Comparison of ENCODE assay signal across 10 cellular contexts in the genomic region with DNA sequence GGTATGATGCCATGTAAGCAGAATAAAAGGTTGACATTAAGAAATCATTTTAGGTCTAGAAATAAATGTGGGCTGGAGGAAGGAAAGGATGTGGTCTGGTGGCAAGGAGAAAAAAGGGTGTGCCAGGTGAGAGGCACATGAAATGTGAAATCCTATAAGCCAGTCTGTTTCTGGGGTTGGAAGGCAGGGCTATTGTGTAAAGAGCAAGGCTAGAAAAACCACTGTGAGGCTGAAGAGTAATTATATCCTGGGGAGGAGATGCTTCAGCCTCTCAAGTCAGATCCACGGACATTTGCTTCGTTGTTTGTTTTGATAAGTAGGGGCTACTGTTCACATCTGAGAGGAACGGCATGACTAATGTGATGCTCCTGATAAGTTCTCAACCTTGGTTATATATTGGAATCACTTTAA.
DNase-seq lines count a peak whose midpoint lies in the region; ATAC-seq, FAIRE-seq and TF ChIP-seq lines count a peak whose summit lies in the region.
"Had no signal": no experiment of that assay in that cellular context is flagged by ENCODE, and none has a peak within 500 bp of the region (broad histone marks: within the 10 kb centered on the region; RNA-seq: fewer than 3 reads in every experiment).

No MANE protein-coding gene starts in this region.

- no peaks in the 10 kb centered on the region for H3K79me2 ChIP-seq in Loucy (ENCODE audit: insufficient read depth, low read length)
- H3K79me2 ChIP-seq in astrocyte (ENCODE audit: insufficient read depth, low read length), result no peaks in the 10 kb centered on the region

- peak overlapping the region; percentile 27 for H3K9ac ChIP-seq in Loucy (ENCODE audit: low read depth, low read length, poor library complexity, severe bottlenecking)
- no peak overlapping the region for H3K9ac ChIP-seq in astrocyte (ENCODE audit: low read length)

- H3K4me1 Mint-ChIP-seq in activated naive CD4-positive, alpha-beta T cell treated with anti-CD3 and anti-CD28 coated beads for 36 hours (ENCODE audit: low read depth), result peaks cover 23% of the 10 kb centered on the region
- H3K4me1 Mint-ChIP-seq in astrocyte (ENCODE audit: low read depth, unreplicated experiment) (peaks cover 25% of the 10 kb centered on the region), type B pancreatic cell (ENCODE audit: unreplicated experiment) (peaks cover 24% of the 10 kb centered on the region)

- H3K27ac ChIP-seq in astrocyte (ENCODE audit: low read depth, low read length), result no peak overlapping the region

- H3K4me3 Mint-ChIP-seq in activated naive CD4-positive, alpha-beta T cell treated with anti-CD3 and anti-CD28 coated beads for 36 hours, result no peak overlapping the region
- no peak overlapping the region for H3K4me3 Mint-ChIP-seq in astrocyte (ENCODE audit: unreplicated experiment)
- peak overlapping the region; percentile 4 for H3K4me3 Mint-ChIP-seq in type B pancreatic cell

- TF ChIP-seq CTCF in Loucy (conservative IDR thresholded peaks at IDR 0.05; ENCODE audit: low read length), result no peak
- no peak for TF ChIP-seq CTCF in astrocyte (IDR thresholded peaks at IDR 0.05; ENCODE audit: insufficient read depth, low read depth, low read length)
- no peak for TF ChIP-seq CTCF in type B pancreatic cell (conservative IDR thresholded peaks at IDR 0.05)

- peak overlapping the region; percentile 69 for H3K27ac Mint-ChIP-seq in activated naive CD4-positive, alpha-beta T cell treated with anti-CD3 and anti-CD28 coated beads for 36 hours
- H3K27ac Mint-ChIP-seq in astrocyte (ENCODE audit: unreplicated experiment) (peak overlapping the region; percentile 21), type B pancreatic cell (peak overlapping the region; percentile 28)

- CTCF ChIA-PET in activated naive CD4-positive, alpha-beta T cell treated with anti-CD3 and anti-CD28 coated beads for 36 hours (lab: Charles Lee), result no interaction called here

- intact Hi-C loops in activated naive CD4-positive, alpha-beta T cell treated with anti-CD3 and anti-CD28 coated beads for 36 hours (cut with micrococcal nuclease), result no loop called here

- H3K4me1 ChIP-seq in Loucy (ENCODE audit: insufficient read depth, low read length, poor library complexity, severe bottlenecking) (peaks cover 26% of the 10 kb centered on the region), astrocyte (ENCODE audit: insufficient read depth, low read length) (peaks cover 14% of the 10 kb centered on the region)

- H3K36me3 ChIP-seq in Loucy (ENCODE audit: insufficient read depth, low read length) (no peaks in the 10 kb centered on the region), astrocyte (ENCODE audit: insufficient read depth, low read length) (no peaks in the 10 kb centered on the region)

- peaks cover 12% of the 10 kb centered on the region for H3F3A ChIP-seq in Loucy (ENCODE audit: low read depth)

- no peaks in the 10 kb centered on the region for H3K9me3 Mint-ChIP-seq in activated naive CD4-positive, alpha-beta T cell treated with anti-CD3 and anti-CD28 coated beads for 36 hours
- H3K9me3 Mint-ChIP-seq in astrocyte (ENCODE audit: unreplicated experiment) (peaks cover 4% of the 10 kb centered on the region), type B pancreatic cell (no peaks in the 10 kb centered on the region)

- peak overlapping the region; percentile 32; the same call in 1 of the 2 replicates for H2AFZ ChIP-seq in Loucy (ENCODE audit: low read length)
- H2AFZ ChIP-seq in astrocyte (ENCODE audit: low read depth, low read length), result no peak overlapping the region

- H3K9me3 ChIP-seq in Loucy (ENCODE audit: insufficient read depth, low read depth, low read length) (no peaks in the 10 kb centered on the region), astrocyte (ENCODE audit: insufficient read depth, low read depth, low read length) (no peaks in the 10 kb centered on the region)

- H3K4me3 ChIP-seq in Loucy (ENCODE audit: low read length, poor library complexity, severe bottlenecking) (peak overlapping the region; percentile 55), astrocyte (ENCODE audit: insufficient read depth, low read depth, low read length) (no peak overlapping the region)

- peak overlapping the region; percentile 80 for H3K4me2 ChIP-seq in Loucy (ENCODE audit: low read depth, low read length, poor library complexity, severe bottlenecking)
- peak overlapping the region; percentile 31 for H3K4me2 ChIP-seq in astrocyte (ENCODE audit: low read length)

- no peaks in the 10 kb centered on the region for H3K9me2 ChIP-seq in Loucy (replicated peaks; ENCODE audit: low read depth, low read length)

- no peak for ATAC-seq in GM19023 (IDR thresholded peaks at IDR 0.05; ENCODE audit: unreplicated experiment)

- H3K27me3 ChIP-seq in Loucy (ENCODE audit: insufficient read depth, low read length, poor library complexity, severe bottlenecking) (no peaks in the 10 kb centered on the region), astrocyte (ENCODE audit: insufficient read depth, low read length) (peaks cover 2% of the 10 kb centered on the region)

- peak; percentile 45 for DNase-seq in activated naive CD4-positive, alpha-beta T cell treated with anti-CD3 and anti-CD28 coated beads for 36 hours
- no peak for DNase-seq in activated naive CD4-positive, alpha-beta T cell (lab: John Stamatoyannopoulos, UW)
- DNase-seq in astrocyte (ENCODE audit: low read depth), result peak; percentile 64
- no peak for DNase-seq in type B pancreatic cell (ENCODE audit: extremely low spot score, unreplicated experiment)
- no peak for DNase-seq in hypothalamus (lab: John Stamatoyannopoulos, UW)
- no peak for DNase-seq in mucosa of gallbladder (ENCODE audit: low spot score)
- DNase-seq: trophoblast cell had no signal

- no peak for FAIRE-seq in astrocyte (lab: Jason Lieb, UNC)
- FAIRE-seq: H1 had no signal

- no peaks in the 10 kb centered on the region for H4K20me1 ChIP-seq in Loucy (ENCODE audit: insufficient read depth, low read length, poor library complexity, severe bottlenecking)
- H4K20me1 ChIP-seq in astrocyte (ENCODE audit: insufficient read depth, low read length), result no peaks in the 10 kb centered on the region

- no peaks in the 10 kb centered on the region for H3K27me3 Mint-ChIP-seq in activated naive CD4-positive, alpha-beta T cell treated with anti-CD3 and anti-CD28 coated beads for 36 hours (ENCODE audit: low read depth)
- H3K27me3 Mint-ChIP-seq in astrocyte (ENCODE audit: low read depth, unreplicated experiment) (no peaks in the 10 kb centered on the region), type B pancreatic cell (no peaks in the 10 kb centered on the region)

- no peaks in the 10 kb centered on the region for H3K36me3 Mint-ChIP-seq in activated naive CD4-positive, alpha-beta T cell treated with anti-CD3 and anti-CD28 coated beads for 36 hours (ENCODE audit: low read depth)
- no peaks in the 10 kb centered on the region for H3K36me3 Mint-ChIP-seq in astrocyte (ENCODE audit: low read depth, unreplicated experiment)
- H3K36me3 Mint-ChIP-seq in type B pancreatic cell, result no peaks in the 10 kb centered on the region

Comparison
In these comparisons a context has a peak if more than half of its experiments do, and no peak if none do; other contexts are left out.
1. DNase-seq: peak in activated naive CD4-positive, alpha-beta T cell treated with anti-CD3 and anti-CD28 coated beads for 36 hours (single experiment) and astrocyte (single experiment); none in activated naive CD4-positive, alpha-beta T cell (0 of 4), type B pancreatic cell (single experiment), hypothalamus (0 of 51) and mucosa of gallbladder (single experiment).
2. Peak in every context shown above with its lines, with median percentiles within 50 percentile points of each other: H3K27ac Mint-ChIP-seq.